ENCODE assay signal across 8 cellular contexts in the genomic region with DNA sequence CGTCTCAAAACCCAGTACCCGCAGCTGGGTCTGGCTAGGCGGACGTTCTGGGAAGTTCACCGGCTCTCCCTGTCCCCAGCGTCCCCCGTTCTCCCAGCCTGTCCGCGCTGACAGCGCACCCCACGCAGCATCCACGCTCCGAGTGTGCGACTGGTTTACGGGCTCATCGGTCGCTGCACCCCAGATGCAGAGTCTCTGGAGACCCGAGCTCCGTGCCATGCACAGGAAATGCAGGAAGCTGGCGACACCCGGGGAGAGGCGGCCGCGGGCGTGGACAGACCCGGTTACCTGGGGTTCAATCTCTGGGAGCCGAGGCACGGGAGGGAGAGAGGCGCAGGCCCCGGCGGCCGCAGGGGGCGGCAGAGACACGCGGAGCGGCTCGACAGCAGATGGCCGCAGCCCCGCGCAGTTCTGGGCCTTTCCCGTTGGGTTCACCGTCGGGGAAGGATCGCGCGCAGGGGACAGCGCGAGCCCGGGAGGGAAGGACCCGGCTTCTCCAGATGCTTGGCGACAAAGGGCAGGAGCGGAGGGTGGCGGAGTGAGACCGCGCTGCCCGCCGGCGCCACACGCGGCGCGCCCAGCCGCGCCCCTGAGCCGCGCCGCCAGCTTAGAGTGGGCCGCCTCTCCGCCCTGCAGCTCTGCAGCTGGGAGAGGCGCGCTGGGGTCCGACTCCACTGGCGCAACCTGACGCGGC. TPM values are rescaled to one million over a fixed set of nuclear protein-coding genes. Genes with fewer than 3 reads are reported as not detected.
DNase-seq lines count a peak whose midpoint lies in the region; TF ChIP-seq lines count a peak whose summit lies in the region.

No MANE protein-coding gene starts in this region.

- H3K4me1 Mint-ChIP-seq in HFFc6 (ENCODE audit: low read depth): peaks cover 14% of the 10 kb centered on the region

- H3K27ac Mint-ChIP-seq in HFFc6: peak overlapping the region; percentile 72

- peak overlapping the region; percentile 99 for H3K4me2 ChIP-seq in skeletal muscle satellite cell (ENCODE audit: low read length)

- TF ChIP-seq CTCF in GM12874 (IDR thresholded peaks at IDR 0.05; ENCODE audit: insufficient read depth, low read depth, low read length) (peak; percentile 98), HFFc6 (IDR thresholded peaks at IDR 0.05) (peak; percentile 90), astrocyte of the spinal cord (IDR thresholded peaks at IDR 0.05; ENCODE audit: low read depth, low read length) (peak; percentile 86)

- in situ Hi-C loops in astrocyte of the spinal cord (cut with HindIII; ENCODE audit: low sequenced_read_pairs): no loop called here

- peak overlapping the region; percentile 86 for H3K4me3 Mint-ChIP-seq in HFFc6

- no peaks in the 10 kb centered on the region for H3K9me3 ChIP-seq in skeletal muscle satellite cell (replicated peaks; ENCODE audit: low read length)

- DNase-seq in HFFc6 (peak; percentile 51), NAMALWA (ENCODE audit: low spot score) (peak; percentile 77), T1000 (lab: John Stamatoyannopoulos, UW) (peak; percentile 43), astrocyte of the spinal cord (ENCODE audit: low read depth, low spot score) (peak; percentile 55), NCI-H1048 (lab: John Stamatoyannopoulos, UW) (no peak)

- H3K4me3 ChIP-seq in astrocyte of the spinal cord (ENCODE audit: low read depth, low read length) (peak overlapping the region; percentile 50), iPS-11a (ENCODE audit: low read depth, low read length) (peak overlapping the region; percentile 61), skeletal muscle satellite cell (ENCODE audit: low read length) (peak overlapping the region; percentile 99)

- no peaks in the 10 kb centered on the region for H3K27me3 ChIP-seq in skeletal muscle satellite cell (ENCODE audit: control insufficient read depth, insufficient read depth, low read length)

- H3K9me3 Mint-ChIP-seq in HFFc6: no peaks in the 10 kb centered on the region

- H3K4me1 ChIP-seq in skeletal muscle satellite cell (ENCODE audit: control insufficient read depth, insufficient read depth, low read length): peaks cover 8% of the 10 kb centered on the region

- H3K36me3 ChIP-seq in skeletal muscle satellite cell (ENCODE audit: insufficient read depth, low read length): peaks cover 4% of the 10 kb centered on the region

- peak overlapping the region; percentile 89 for H3K9ac ChIP-seq in skeletal muscle satellite cell (ENCODE audit: low read depth, low read length)

- peaks cover 2% of the 10 kb centered on the region for H3K27me3 Mint-ChIP-seq in HFFc6 (ENCODE audit: insufficient read depth)

- no peaks in the 10 kb centered on the region for H3K36me3 Mint-ChIP-seq in HFFc6 (ENCODE audit: low read depth)

RNA-seq across cellular contexts. Expression of a gene that starts 0.6 kb away (rescaled TPM):
- 10 to 100 TPM in 1 of 6 experiments, 1 to 10 TPM in 5; 7.8 to 12.2 (median 8.6) TPM for total RNA-seq in HFFc6 (2021; fragmentation: NEBNext Ultra II Directional; extraction: Animal tissue kit (Norgen Biotek cat#: 25700))
- 2.4 and 20.5 TPM in 2 replicates for total RNA-seq in skeletal muscle satellite cell (2012; rRNA removed)

RNA-seq across cellular contexts. Expression of a gene that starts 16.8 kb away (rescaled TPM):
- total RNA-seq in HFFc6 (2021; fragmentation: NEBNext Ultra II Directional; extraction: Animal tissue kit (Norgen Biotek cat#: 25700)): not detected
- total RNA-seq in skeletal muscle satellite cell (2012; rRNA removed): not detected in 2 replicates

RNA-seq across cellular contexts. Expression of a gene that starts 36.4 kb away (rescaled TPM):
- under 1 TPM in 3 of 6 experiments, not detected in 3; 0.09 to 0.14 (median 0.12) TPM for total RNA-seq in HFFc6 (2021; fragmentation: NEBNext Ultra II Directional; extraction: Animal tissue kit (Norgen Biotek cat#: 25700))
- total RNA-seq in skeletal muscle satellite cell (2012; rRNA removed): 0.44 TPM in 1 of 2 replicates, not detected in the other

RNA-seq across cellular contexts. Expression of a gene that starts 36.6 kb away (rescaled TPM):
- total RNA-seq in HFFc6 (2021; fragmentation: NEBNext Ultra II Directional; extraction: Animal tissue kit (Norgen Biotek cat#: 25700)): 100 to 1,000 TPM; 501 to 678 (median 615) TPM
- total RNA-seq in skeletal muscle satellite cell (2012; rRNA removed): 94.3 and 101 TPM in 2 replicates

RNA-seq across cellular contexts. Expression of a gene that starts 43.6 kb away (rescaled TPM):
- total RNA-seq in HFFc6 (2021; fragmentation: NEBNext Ultra II Directional; extraction: Animal tissue kit (Norgen Biotek cat#: 25700)): under 1 TPM; 0.09 to 0.51 (median 0.41) TPM
- 0.22 and 0.51 TPM in 2 replicates for total RNA-seq in skeletal muscle satellite cell (2012; rRNA removed)
